Comparison of ENCODE assay signal across 8 cellular contexts in the genomic region with DNA sequence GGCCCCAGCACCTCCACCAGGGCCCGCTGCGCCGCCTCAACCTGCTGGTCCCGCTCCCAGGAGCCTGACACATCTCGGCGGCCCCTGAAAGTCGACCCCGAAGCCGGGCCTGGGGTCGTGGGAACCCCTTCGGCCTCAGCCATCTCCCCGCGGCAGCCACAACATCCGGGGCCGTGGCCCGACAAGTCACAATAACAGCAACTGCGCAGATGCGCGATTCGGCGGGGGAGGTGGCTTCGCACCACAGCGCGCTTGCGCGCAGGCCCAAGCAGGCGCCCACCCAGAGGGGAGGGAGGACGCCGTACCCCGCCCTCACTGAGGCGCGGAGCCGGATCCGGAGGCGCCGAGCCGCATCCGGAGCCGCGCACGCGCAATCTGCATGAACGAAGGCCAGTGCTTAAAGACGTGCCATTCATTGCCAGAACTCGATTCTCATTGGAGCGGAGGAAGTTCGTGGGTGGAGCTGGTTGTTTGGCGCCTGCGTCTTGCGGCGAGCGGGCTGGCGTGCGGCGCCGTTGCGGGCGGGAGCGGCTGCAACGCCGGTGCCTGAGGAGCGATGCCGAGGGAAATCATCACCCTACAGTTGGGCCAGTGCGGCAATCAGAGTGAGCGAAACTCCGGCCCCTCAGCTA. TPM values are rescaled to one million over a fixed set of nuclear protein-coding genes. Genes with fewer than 3 reads are reported as not detected.
A peak's percentile ranks its signal among the peaks of the same experiment; 100 is the strongest.
DNase-seq lines count a peak whose midpoint lies in the region; TF ChIP-seq lines count a peak whose summit lies in the region.

A gene with protein sequence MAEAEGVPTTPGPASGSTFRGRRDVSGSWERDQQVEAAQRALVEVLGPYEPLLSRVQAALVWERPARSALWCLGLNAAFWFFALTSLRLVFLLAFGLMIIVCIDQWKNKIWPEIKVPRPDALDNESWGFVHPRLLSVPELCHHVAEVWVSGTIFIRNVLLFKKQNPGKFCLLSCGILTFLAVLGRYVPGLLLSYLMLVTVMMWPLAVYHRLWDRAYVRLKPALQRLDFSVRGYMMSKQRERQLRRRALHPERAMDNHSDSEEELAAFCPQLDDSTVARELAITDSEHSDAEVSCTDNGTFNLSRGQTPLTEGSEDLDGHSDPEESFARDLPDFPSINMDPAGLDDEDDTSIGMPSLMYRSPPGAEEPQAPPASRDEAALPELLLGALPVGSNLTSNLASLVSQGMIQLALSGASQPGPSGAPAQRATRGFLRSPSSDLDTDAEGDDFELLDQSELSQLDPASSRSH (minus strand): TSS at position 193 of the 632 bp plus-strand sequence. CDS start 50 bp downstream, at position 143.
A gene (plus strand): TSS at position 502 of the 632 bp plus-strand sequence. CDS start 55 bp downstream, at position 557.

- 1 to 2% methylated on average over 56 to 64 of the region's 66 CpGs for WGBS in GM23248 (ENCODE audit: low coverage in 1 of 2, low lambda C conversion rate in 2 of 2, missing lambda C conversion rate in 2 of 2), 2 experiments
- WGBS in esophagus squamous epithelium, 2 donors, result 0% methylated on average over 6 to 13 of the region's 66 CpGs

- H2AFZ ChIP-seq in GM23248, result peak within 1 kb of the TSS; percentile 92

- H3K4me3 ChIP-seq in GM23248 (peak within 1 kb of the TSS; percentile 99), esophagus squamous epithelium (peak within 1 kb of the TSS; percentile 72 to 93 (median 84))

- H3K4me1 ChIP-seq in GM23248 (ENCODE audit: insufficient read depth) (peaks cover 12% of the 10 kb centered on the region), esophagus squamous epithelium (peaks cover 15 to 61% (median 32%) of the 10 kb centered on the region in 3 donors)

- H3K4me2 ChIP-seq in GM23248 (ENCODE audit: unreplicated experiment), result peak within 1 kb of the TSS; percentile 99

- no peaks in the 10 kb centered on the region for H4K20me1 ChIP-seq in GM23248 (ENCODE audit: insufficient read depth)

- H3K27ac ChIP-seq in GM23248 (peak within 1 kb of the TSS; percentile 89), esophagus squamous epithelium (peak within 1 kb of the TSS; percentile 91 to 97 (median 94))

- H3K36me3 ChIP-seq in GM23248 (ENCODE audit: low read depth), result peaks cover 4% of the 10 kb centered on the region; the same call in 1 of the 2 replicates
- peaks cover under 1 to 30% (median 13%) of the 10 kb centered on the region in 3 donors for H3K36me3 ChIP-seq in esophagus squamous epithelium

- H3K27me3 ChIP-seq in GM23248 (replicated peaks; ENCODE audit: insufficient read depth), result no peaks in the 10 kb centered on the region
- H3K27me3 ChIP-seq in esophagus squamous epithelium, result no peaks in the 10 kb centered on the region

- peak in 5 of 6 experiments; percentile 17 to 58 (median 43) for TF ChIP-seq CTCF in esophagus squamous epithelium (IDR thresholded peaks at IDR 0.05)

- peak within 1 kb of the TSS; percentile 100 for H3K4me3 Mint-ChIP-seq in activated T-helper 1 cell treated with anti-CD3 and anti-CD28 coated beads, Interleukin-12 subunit alpha, Interleukin-12 subunit beta, Interleukin-2, Interleukin-4 antibody, amounts not matched to agents 30 ng/mL and 10 ng/mL and 1 ng/mL, durations not matched to agents 14 hours and 24 hours and 36 hours

- no peaks in the 10 kb centered on the region for H3K27me3 Mint-ChIP-seq in activated T-helper 1 cell treated with anti-CD3 and anti-CD28 coated beads, Interleukin-12 subunit alpha, Interleukin-12 subunit beta, Interleukin-2, Interleukin-4 antibody, amounts not matched to agents 30 ng/mL and 10 ng/mL and 1 ng/mL, durations not matched to agents 14 hours and 24 hours and 36 hours (ENCODE audit: insufficient read depth)

- peak within 1 kb of the TSS; percentile 92 for H3K9ac ChIP-seq in GM23248

- no peaks in the 10 kb centered on the region for H3K9me2 ChIP-seq in GM23248 (ENCODE audit: insufficient read depth)

- H3K79me2 ChIP-seq in GM23248 (ENCODE audit: insufficient read depth), result peaks cover 57% of the 10 kb centered on the region

- peaks cover 39% of the 10 kb centered on the region for H3K4me1 Mint-ChIP-seq in activated T-helper 1 cell treated with anti-CD3 and anti-CD28 coated beads, Interleukin-12 subunit alpha, Interleukin-12 subunit beta, Interleukin-2, Interleukin-4 antibody, amounts not matched to agents 30 ng/mL and 10 ng/mL and 1 ng/mL, durations not matched to agents 14 hours and 24 hours and 36 hours (ENCODE audit: low read depth)

- H3K9me3 ChIP-seq in GM23248 (ENCODE audit: low read depth), result no peaks in the 10 kb centered on the region
- H3K9me3 ChIP-seq in esophagus squamous epithelium, result no peaks in the 10 kb centered on the region

- peaks cover 21% of the 10 kb centered on the region for H3K36me3 Mint-ChIP-seq in activated T-helper 1 cell treated with anti-CD3 and anti-CD28 coated beads, Interleukin-12 subunit alpha, Interleukin-12 subunit beta, Interleukin-2, Interleukin-4 antibody, amounts not matched to agents 30 ng/mL and 10 ng/mL and 1 ng/mL, durations not matched to agents 14 hours and 24 hours and 36 hours (ENCODE audit: low read depth)

- in situ Hi-C loops in GM23248 (cut with MboI), result no loop called here

- H3K9me3 Mint-ChIP-seq in activated T-helper 1 cell treated with anti-CD3 and anti-CD28 coated beads, Interleukin-12 subunit alpha, Interleukin-12 subunit beta, Interleukin-2, Interleukin-4 antibody, amounts not matched to agents 30 ng/mL and 10 ng/mL and 1 ng/mL, durations not matched to agents 14 hours and 24 hours and 36 hours, result no peaks in the 10 kb centered on the region

- DNase-seq in Daoy (ENCODE audit: low read depth), result peak; percentile 99
- DNase-seq in GM23248, result peak; percentile 100
- peak; percentile 98 for DNase-seq in Kasumi-1 (lab: John Stamatoyannopoulos, UW)
- DNase-seq in RPMI7951 (ENCODE audit: low read depth), result peak; percentile 98
- DNase-seq in activated T-helper 1 cell treated with anti-CD3 and anti-CD28 coated beads, Interleukin-12 subunit alpha, Interleukin-12 subunit beta, Interleukin-2, Interleukin-4 antibody, amounts not matched to agents 30 ng/mL and 10 ng/mL and 1 ng/mL, durations not matched to agents 14 hours and 24 hours and 36 hours (ENCODE audit: low spot score), result peak; percentile 100
- peak; percentile 88 for DNase-seq in esophagus squamous epithelium (lab: John Stamatoyannopoulos, UW)
- peak; percentile 100 for DNase-seq in myocyte (ENCODE audit: low read depth)
- peak; percentile 97 to 100 for DNase-seq in stimulated activated CD8-positive, alpha-beta memory T cell treated with anti-CD3 and anti-CD28 coated beads, Interleukin-7, amount 100 ng/mL, for 48 hours (ENCODE audit: extremely low read depth in 1 of 2, low read depth in 1 of 2)

- TF ChIP-seq POLR2A in esophagus squamous epithelium (IDR thresholded peaks at IDR 0.05), result peak in 3 of 4 donors; percentile 66 to 90 (median 85)

- peak within 1 kb of the TSS; percentile 94 for H3K27ac Mint-ChIP-seq in activated T-helper 1 cell treated with anti-CD3 and anti-CD28 coated beads, Interleukin-12 subunit alpha, Interleukin-12 subunit beta, Interleukin-2, Interleukin-4 antibody, amounts not matched to agents 30 ng/mL and 10 ng/mL and 1 ng/mL, durations not matched to agents 14 hours and 24 hours and 36 hours

- H3F3A ChIP-seq in GM23248 (ENCODE audit: insufficient read depth), result 0 out of 2 replicates have a peak, but pooled peaks cover 4% of the 10 kb centered on the region

- intact Hi-C loops in activated T-helper 1 cell treated with anti-CD3 and anti-CD28 coated beads, Interleukin-12 subunit alpha, Interleukin-12 subunit beta, Interleukin-2, Interleukin-4 antibody, amounts not matched to agents 30 ng/mL and 10 ng/mL and 1 ng/mL, durations not matched to agents 14 hours and 24 hours and 36 hours (cut with micrococcal nuclease), result loop anchor here (1.0 to 10.0 kb wide), 10 partner anchors 32 to 562 kb away; a partner anchor contains a TSS
- intact Hi-C loops in esophagus squamous epithelium (cut with DNase I), result no loop called here

RNA-seq across cellular contexts. Expression of the first gene that starts in this region (rescaled TPM):
- total RNA-seq in Daoy (2014; rRNA removed; shearing (Covaris generic)), result 16.3 and 22.1 TPM in 2 replicates
- 54.8 and 66.7 TPM in 2 replicates for total RNA-seq in GM23248 (2014; rRNA removed; shearing (Covaris generic))
- polyA plus RNA-seq in GM23248 (2016; fragmentation: Nextera tagmentation; extraction: Ambion mirVana), result 36.3 and 38.0 TPM in 2 replicates
- 25.4 and 28.7 TPM in 2 replicates for total RNA-seq in RPMI7951 (2014; rRNA removed; shearing (Covaris generic))
- total RNA-seq in activated T-helper 1 cell treated with anti-CD3 and anti-CD28 coated beads, Interleukin-12 subunit alpha, Interleukin-12 subunit beta, Interleukin-2, Interleukin-4 antibody, amounts not matched to agents 30 ng/mL and 10 ng/mL and 1 ng/mL, durations not matched to agents 14 hours and 24 hours and 36 hours, result 41.1 and 43.4 TPM in 2 replicates
- total RNA-seq in esophagus squamous epithelium (10 to 100 TPM; 35.7 to 59.6 (median 53.0) TPM), myocyte (44.5 and 60.6 TPM in 2 replicates)
- polyA plus RNA-seq in myocyte (2012), result 25.0 TPM

RNA-seq across cellular contexts. Expression of the second gene that starts in this region (rescaled TPM):
- total RNA-seq in Daoy (2014; rRNA removed; shearing (Covaris generic)), result 36.9 and 54.3 TPM in 2 replicates
- 42.5 and 53.0 TPM in 2 replicates for total RNA-seq in GM23248 (2014; rRNA removed; shearing (Covaris generic))
- 91.4 and 95.3 TPM in 2 replicates for polyA plus RNA-seq in GM23248 (2016; fragmentation: Nextera tagmentation; extraction: Ambion mirVana)
- 128 and 148 TPM in 2 replicates for total RNA-seq in RPMI7951 (2014; rRNA removed; shearing (Covaris generic))
- 90.0 and 95.2 TPM in 2 replicates for total RNA-seq in activated T-helper 1 cell treated with anti-CD3 and anti-CD28 coated beads, Interleukin-12 subunit alpha, Interleukin-12 subunit beta, Interleukin-2, Interleukin-4 antibody, amounts not matched to agents 30 ng/mL and 10 ng/mL and 1 ng/mL, durations not matched to agents 14 hours and 24 hours and 36 hours
- total RNA-seq in esophagus squamous epithelium, result 10 to 100 TPM; 22.3 to 61.9 (median 46.5) TPM
- total RNA-seq in myocyte, result 79.8 and 91.1 TPM in 2 replicates
- polyA plus RNA-seq in myocyte (2012), result 68.7 TPM

Comparison
In these comparisons a context has a peak if more than half of its experiments do, and no peak if none do; other contexts are left out.
1. Peak in every context shown above with its lines: DNase-seq, H3K4me3 ChIP-seq and H3K27ac ChIP-seq.